8 cellular contexts compared by ENCODE assay signal in genomic region chr6:149834513-149835481, GRCh38. TPM values are rescaled to one million over a fixed set of nuclear protein-coding genes. Genes with fewer than 3 reads are reported as not detected.
DNase-seq lines count a peak whose midpoint lies in the region; ATAC-seq lines count a peak whose summit lies in the region.

No MANE protein-coding gene starts in this region.

- intact Hi-C loops in Right ventricle myocardium superior (cut with DNase I) = loop anchor here (5.0 kb wide), 2 partner anchors 88 to 183 kb away; partner anchors contain the start of gene RAET1G
- intact Hi-C loops in cardiac septum (cut with DNase I) = loop anchor here (2.0 to 5.0 kb wide), 3 partner anchors 33 to 183 kb away; no protein-coding TSS in a partner anchor

- ATAC-seq in Right ventricle myocardium superior (ENCODE audit: poor library complexity) = peak; percentile 60
- no peak for ATAC-seq in GM18868 (IDR thresholded peaks at IDR 0.05; ENCODE audit: unreplicated experiment)

- DNase-seq in Right ventricle myocardium superior (no peak), cardiac septum (ENCODE audit: low spot score) (no peak), NCI-H446 (lab: John Stamatoyannopoulos, UW) (peak; percentile 39 to 56), dermis blood vessel endothelial cell (peak; percentile 85), lung microvascular endothelial cell (ENCODE audit: low read depth in 2 of 2) (peak; percentile 71 to 75)
- DNase-seq in activated CD4-positive, alpha-beta T cell treated with anti-CD3 and anti-CD28 coated beads, Interleukin-2, amount 50 U/mL, for 24 hours (ENCODE audit: low read depth in 1 of 2, low spot score in 1 of 2) = peak; percentile 52 to 70
- DNase-seq in stimulated activated CD8-positive, alpha-beta memory T cell treated with anti-CD3 and anti-CD28 coated beads, Interleukin-2, amount 100 ng/mL, for 1 hour (ENCODE audit: low read depth in 2 of 2) = peak; percentile 35 to 48

RNA-seq across cellular contexts. Expression of gene LRP11, which starts 29.4 kb away (rescaled TPM):
- total RNA-seq in Right ventricle myocardium superior (17.4 TPM), cardiac septum (11.6 TPM), dermis blood vessel endothelial cell (13.3 and 37.6 TPM in 2 replicates), lung microvascular endothelial cell (8.1 and 18.8 TPM in 2 replicates)

Comparison
In these comparisons a context has a peak if more than half of its experiments do, and no peak if none do; other contexts are left out.
1. DNase-seq: peak in NCI-H446 (2 of 2), activated CD4-positive, alpha-beta T cell treated with anti-CD3 and anti-CD28 coated beads, Interleukin-2, amount 50 U/mL, for 24 hours (2 of 2), dermis blood vessel endothelial cell (single experiment), lung microvascular endothelial cell (2 of 2) and stimulated activated CD8-positive, alpha-beta memory T cell treated with anti-CD3 and anti-CD28 coated beads, Interleukin-2, amount 100 ng/mL, for 1 hour (2 of 2); none in Right ventricle myocardium superior (single experiment) and cardiac septum (single experiment).